15 cellular contexts compared by ENCODE assay signal in the genomic region with DNA sequence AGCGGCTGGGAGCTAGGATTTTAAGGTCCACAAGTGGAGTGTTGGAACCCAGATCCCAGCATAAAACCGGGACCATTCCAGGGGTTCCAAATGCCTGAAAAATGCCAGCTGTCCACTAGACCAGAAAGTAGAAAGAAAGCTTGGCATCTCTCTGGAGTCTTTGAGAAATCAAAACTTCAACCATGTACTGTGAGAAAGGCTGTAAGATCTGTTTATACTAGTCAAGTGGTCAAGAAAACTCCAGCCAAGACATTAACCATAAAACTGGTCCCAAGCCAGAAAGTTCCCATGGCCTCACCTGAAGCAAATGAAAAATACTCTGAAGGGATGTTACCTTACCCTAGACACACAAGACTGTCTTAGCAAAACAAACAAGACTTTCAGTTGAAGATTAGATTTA.
A peak's percentile ranks its signal among the peaks of the same experiment; 100 is the strongest.
DNase-seq lines count a peak whose midpoint lies in the region; ATAC-seq and TF ChIP-seq lines count a peak whose summit lies in the region.
"Had no signal": no experiment of that assay in that cellular context is flagged by ENCODE, and none has a peak within 500 bp of the region (broad histone marks: within the 10 kb centered on the region; RNA-seq: fewer than 3 reads in every experiment).

No MANE protein-coding gene starts in this region.

- CTCF ChIA-PET in PC-9 (lab: Charles Lee) = no interaction called here

- H3F3A ChIP-seq in PC-9 (ENCODE audit: insufficient read depth, low read depth) = no peaks in the 10 kb centered on the region
- H3F3A ChIP-seq in neural progenitor cell (ENCODE audit: low read depth) = no peaks in the 10 kb centered on the region

- no peak overlapping the region for H3K27ac Mint-ChIP-seq in neural progenitor cell
- H3K27ac Mint-ChIP-seq: B cell; CD4-positive, alpha-beta T cell; HFFc6 had no signal

- intact Hi-C loops in PC-9 (cut with micrococcal nuclease; ENCODE audit: unreplicated experiment) = no loop called here

- H2AFZ ChIP-seq in PC-9 (peak overlapping the region; percentile 43; the same call in 1 of the 2 replicates), neural progenitor cell (replicated peaks) (peak overlapping the region; percentile 18)

- in situ Hi-C loops in ACHN (cut with HindIII; ENCODE audit: low pct_ligation_motif_present, low pct_unique_long_range_greater_than_20kb, low sequenced_read_pairs) = no loop called here

- H3K36me3 ChIP-seq in PC-9 (ENCODE audit: low read depth) (no peaks in the 10 kb centered on the region), neural progenitor cell (no peaks in the 10 kb centered on the region)

- H3K27ac ChIP-seq in PC-9 = no peak overlapping the region
- no peak overlapping the region for H3K27ac ChIP-seq in neural progenitor cell

- H3K4me1 ChIP-seq in PC-9 (replicated peaks; ENCODE audit: insufficient read depth) (no peaks in the 10 kb centered on the region), neural progenitor cell (peaks cover 15% of the 10 kb centered on the region)

- peaks cover 9% of the 10 kb centered on the region for H3K4me1 Mint-ChIP-seq in neural progenitor cell
- H3K4me1 Mint-ChIP-seq: B cell had no signal

- TF ChIP-seq CTCF in PC-9 (conservative IDR thresholded peaks at IDR 0.05) (no peak), neural progenitor cell (IDR thresholded peaks at IDR 0.05) (no peak)

- no peak overlapping the region for H3K9ac ChIP-seq in neural progenitor cell

- H3K79me2 ChIP-seq in PC-9 (ENCODE audit: low read depth) (no peaks in the 10 kb centered on the region), neural progenitor cell (ENCODE audit: low read depth) (no peaks in the 10 kb centered on the region)

- no peaks in the 10 kb centered on the region for H3K9me3 ChIP-seq in PC-9 (ENCODE audit: insufficient read depth, low read depth)
- H3K9me3 ChIP-seq in neural progenitor cell (ENCODE audit: low read depth) = no peaks in the 10 kb centered on the region

- no peak overlapping the region for H3K4me2 ChIP-seq in PC-9
- H3K4me2 ChIP-seq in neural progenitor cell = no peak overlapping the region

- H3K9me2 ChIP-seq in PC-9 (ENCODE audit: insufficient read depth) = no peaks in the 10 kb centered on the region

- H3K27me3 ChIP-seq in PC-9 (ENCODE audit: insufficient read depth, low read depth) (no peaks in the 10 kb centered on the region), neural progenitor cell (no peaks in the 10 kb centered on the region)

- DNase-seq in ACHN (peak; percentile 13), PC-9 (no peak), glomerular visceral epithelial cell (ENCODE audit: extremely low spot score) (peak; percentile 28), neural progenitor cell (ENCODE audit: low spot score) (no peak), NCI-H1048 (lab: John Stamatoyannopoulos, UW) (no peak)
- DNase-seq in stimulated activated naive CD4-positive, alpha-beta T cell (lab: John Stamatoyannopoulos, UW) = no peak
- DNase-seq: C1 segment of cervical spinal cord; Calu3; CD4-positive, alpha-beta T cell; DND-41; GDM1; HCEC 1CT; HFFc6 had no signal

- peaks cover 2% of the 10 kb centered on the region for H3K9me3 Mint-ChIP-seq in neural progenitor cell
- H3K9me3 Mint-ChIP-seq: CD4-positive, alpha-beta T cell had no signal

- ATAC-seq in GM18505 (IDR thresholded peaks at IDR 0.05; ENCODE audit: unreplicated experiment) = no peak

- H3K4me3 ChIP-seq in PC-9 (no peak overlapping the region), neural progenitor cell (no peak overlapping the region)

- POLR2A ChIA-PET in PC-9 (lab: Charles Lee; ENCODE audit: unreplicated experiment) = no interaction called here

- H4K20me1 ChIP-seq in PC-9 (ENCODE audit: insufficient read depth) (no peaks in the 10 kb centered on the region), neural progenitor cell (ENCODE audit: low read depth) (no peaks in the 10 kb centered on the region)

- H3K27me3 Mint-ChIP-seq in neural progenitor cell (ENCODE audit: insufficient read depth, low read depth) = no peaks in the 10 kb centered on the region

- TF ChIP-seq POLR2A in GM18505 (IDR thresholded peaks at IDR 0.05; ENCODE audit: borderline replicate concordance, extremely low read depth, insufficient read depth, insufficient read length) = no peak

- no peaks in the 10 kb centered on the region for H3K36me3 Mint-ChIP-seq in neural progenitor cell

- no peak overlapping the region for H3K4me3 Mint-ChIP-seq in neural progenitor cell
- H3K4me3 Mint-ChIP-seq: B cell; CD4-positive, alpha-beta T cell; HFFc6 had no signal

- BruUV-seq in PC-9 (replicated peaks; lab: Mats Ljungman, UMichigan) = no TSS peak

Comparison
In these comparisons a context has a peak if more than half of its experiments do, and no peak if none do; other contexts are left out.
1. DNase-seq: peak in ACHN (single experiment) and glomerular visceral epithelial cell (single experiment); none in PC-9 (0 of 2), neural progenitor cell (single experiment), NCI-H1048 (single experiment) and stimulated activated naive CD4-positive, alpha-beta T cell (0 of 6).